8 cellular contexts compared by ENCODE assay signal in the genomic region with DNA sequence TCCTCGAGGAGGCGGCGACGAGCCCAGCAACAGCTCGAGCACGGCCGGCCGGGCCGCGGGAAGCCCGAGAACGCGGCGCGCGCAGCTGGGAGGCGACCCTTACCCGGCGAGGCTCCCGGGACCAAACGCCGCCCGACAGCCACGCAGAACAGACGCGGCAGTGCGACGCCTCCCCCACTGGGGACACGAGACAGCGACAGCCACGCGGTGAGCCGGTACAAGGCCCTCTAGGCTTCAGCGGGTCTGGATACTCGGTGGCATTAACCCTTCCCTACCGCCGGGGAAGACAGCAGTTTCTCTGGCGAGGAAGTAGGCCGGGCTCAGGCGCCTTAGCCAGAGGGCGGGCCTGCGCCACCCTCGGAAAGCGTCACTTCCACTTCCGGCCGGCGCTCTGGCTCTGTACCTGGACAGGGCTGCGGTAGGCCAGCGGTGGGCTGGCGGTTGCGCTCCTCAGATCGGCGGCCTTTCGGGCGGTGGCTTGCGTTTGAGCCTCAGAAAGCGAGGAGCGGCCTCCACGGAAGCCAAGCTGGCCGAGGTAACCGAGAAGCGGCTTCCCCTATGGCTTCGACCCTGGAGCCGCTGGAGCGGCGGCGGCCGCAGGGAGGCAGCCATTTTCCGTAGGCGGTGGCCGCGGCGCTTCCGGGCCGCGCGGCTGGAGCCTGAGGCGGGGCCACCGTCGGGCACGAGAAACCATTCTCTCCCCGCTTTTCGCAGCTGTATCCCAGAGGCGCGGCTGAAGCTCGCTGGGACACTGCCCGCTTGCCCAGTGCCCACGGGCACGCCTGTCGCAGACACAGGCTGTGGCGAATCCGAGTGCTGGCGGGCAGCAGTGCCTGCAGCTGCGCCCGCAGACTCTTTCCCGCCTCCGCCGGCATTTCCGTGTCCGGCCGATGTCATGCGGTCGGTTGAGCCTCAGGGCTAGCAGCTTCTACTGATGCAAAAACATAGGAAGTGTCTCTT. TPM values are rescaled to one million over a fixed set of nuclear protein-coding genes. Genes with fewer than 3 reads are reported as not detected.
DNase-seq lines count a peak whose midpoint lies in the region; ATAC-seq and TF ChIP-seq lines count a peak whose summit lies in the region.

Gene TIGD7, minus strand, starts transcription at position 322 of the 960 bp plus-strand sequence. CDS start 4,816 bp downstream, outside the sequence.
Gene ZNF75A, plus strand, starts transcription at position 389 of the 960 bp plus-strand sequence. CDS start 2,932 bp downstream, outside the sequence.

- intact Hi-C loops in stomach (cut with DNase I; ENCODE audit: low total_unique reads): no loop called here

- peaks cover 3% of the 10 kb centered on the region for H3K27me3 Mint-ChIP-seq in neural progenitor cell (ENCODE audit: insufficient read depth, low read depth)

- no peak within 1 kb of the TSS for H3K9ac ChIP-seq in neural progenitor cell

- WGBS in stomach, 5 donors: 1 to 11% (median 4%) methylated on average over 44 to 103 of the region's 103 CpGs

- DNase-seq in DMS79 treated with DMSO at 0.1 percent for 48 hours (lab: John Stamatoyannopoulos, UW): peak; percentile 84
- peak; percentile 20 for DNase-seq in SHP77 treated with DMSO at 0.1 percent for 48 hours (lab: John Stamatoyannopoulos, UW)
- peak; percentile 74 for DNase-seq in activated gamma-delta T cell treated with Interleukin-2 at 50 U/mL for 16 hours
- peak; percentile 93 to 97 for DNase-seq in foreskin fibroblast
- peak; percentile 93 for DNase-seq in neural progenitor cell (ENCODE audit: low spot score)
- DNase-seq in stomach: peak; percentile 83

- TF ChIP-seq POLR2A in stomach (IDR thresholded peaks at IDR 0.05): peak in 2 of 4 donors; percentile 16 to 23

- H3K36me3 Mint-ChIP-seq in neural progenitor cell: peaks cover 62% of the 10 kb centered on the region

- peaks cover 4% of the 10 kb centered on the region for H3K4me1 ChIP-seq in neural progenitor cell
- peaks cover 9 to 25% (median 22%) of the 10 kb centered on the region in 4 donors for H3K4me1 ChIP-seq in stomach

- no peak for TF ChIP-seq EP300 in stomach (IDR thresholded peaks at IDR 0.05)

- ATAC-seq in GM21737 (IDR thresholded peaks at IDR 0.05; ENCODE audit: unreplicated experiment): peak; percentile 95

- H3K9me3 ChIP-seq in KOPT-K1 (ENCODE audit: insufficient read depth, low read length, poor library complexity, severe bottlenecking) (peaks cover 71% of the 10 kb centered on the region), neural progenitor cell (ENCODE audit: low read depth) (peaks cover 32% of the 10 kb centered on the region), stomach (peaks cover 18 to 93% (median 77%) of the 10 kb centered on the region in 4 donors)

- no peaks in the 10 kb centered on the region for H4K20me1 ChIP-seq in neural progenitor cell (ENCODE audit: low read depth)

- TF ChIP-seq CTCF in foreskin fibroblast (IDR thresholded peaks at IDR 0.05; ENCODE audit: low read depth, low read length): no peak
- peak; percentile 4 for TF ChIP-seq CTCF in neural progenitor cell (IDR thresholded peaks at IDR 0.05)
- TF ChIP-seq CTCF in stomach (IDR thresholded peaks at IDR 0.05): peak in 2 of 7 experiments; percentile 20 to 28

- peak within 1 kb of the TSS; percentile 87 for H3K4me3 Mint-ChIP-seq in neural progenitor cell

- H3K27me3 ChIP-seq in neural progenitor cell (peaks cover 5% of the 10 kb centered on the region), stomach (no peaks in the 10 kb centered on the region)

- H3K27ac ChIP-seq in KOPT-K1 (ENCODE audit: low read depth, low read length, poor library complexity, severe bottlenecking) (peak within 1 kb of the TSS; percentile 77), neural progenitor cell (peak within 1 kb of the TSS; percentile 21), stomach (peak within 1 kb of the TSS; percentile 84 to 93 (median 92))

- H3K4me1 Mint-ChIP-seq in neural progenitor cell: peaks cover 7% of the 10 kb centered on the region

- peak within 1 kb of the TSS; percentile 73 for H3K4me2 ChIP-seq in neural progenitor cell

- H3K79me2 ChIP-seq in neural progenitor cell (ENCODE audit: low read depth): peaks cover 22% of the 10 kb centered on the region

- H2AFZ ChIP-seq in neural progenitor cell (replicated peaks): peak within 1 kb of the TSS; percentile 92

- H3F3A ChIP-seq in neural progenitor cell (ENCODE audit: low read depth): peaks cover 13% of the 10 kb centered on the region

- H3K9me3 Mint-ChIP-seq in neural progenitor cell: peaks cover 73% of the 10 kb centered on the region

- H3K27ac Mint-ChIP-seq in neural progenitor cell: peak within 1 kb of the TSS; percentile 76

- H3K4me3 ChIP-seq in foreskin fibroblast (ENCODE audit: low read depth in 1 of 2, low read length in 2 of 2): peak within 1 kb of the TSS; percentile 55 to 61
- H3K4me3 ChIP-seq in neural progenitor cell: peak within 1 kb of the TSS; percentile 69
- peak within 1 kb of the TSS; percentile 56 to 80 (median 74) for H3K4me3 ChIP-seq in stomach

- H3K36me3 ChIP-seq in KOPT-K1 (ENCODE audit: insufficient read depth, low read length) (peaks cover 32% of the 10 kb centered on the region), neural progenitor cell (peaks cover 35% of the 10 kb centered on the region), stomach (peaks cover 32 to 68% (median 51%) of the 10 kb centered on the region in 4 donors)

RNA-seq across cellular contexts. Expression of gene TIGD7, which starts in this region (rescaled TPM):
- total RNA-seq in neural progenitor cell (ENCODE audit: low replicate concordance) (6.6 and 10.6 TPM in 2 replicates), stomach (1 to 10 TPM in 3 of 5 donors, not detected in 2; 1.6 to 8.3 (median 1.8) TPM)
- 1 to 10 TPM; 2.1 to 3.7 (median 2.8) TPM for polyA plus RNA-seq in stomach

RNA-seq across cellular contexts. Expression of gene ZNF75A, which starts in this region (rescaled TPM):
- total RNA-seq in neural progenitor cell (ENCODE audit: low replicate concordance) (30.4 and 36.3 TPM in 2 replicates), stomach (10 to 100 TPM; 16.1 to 52.5 (median 25.0) TPM)
- polyA plus RNA-seq in stomach: 10 to 100 TPM in 2 of 3 donors, 1 to 10 TPM in 1; 8.0 to 15.6 (median 10.5) TPM

Comparison
In these comparisons a context has a peak if more than half of its experiments do, and no peak if none do; other contexts are left out.
1. Peak in every context shown above with its lines: DNase-seq, ATAC-seq, H3K4me3 ChIP-seq and H3K27ac ChIP-seq.
2. DNase-seq: peak in every context shown above with its lines; median percentile 95 in foreskin fibroblast; 93 in neural progenitor cell; 84 in DMS79 treated with DMSO at 0.1 percent for 48 hours; 83 in stomach; 74 in activated gamma-delta T cell treated with Interleukin-2 at 50 U/mL for 16 hours; 20 in SHP77 treated with DMSO at 0.1 percent for 48 hours.
3. H3K27ac ChIP-seq: peak in every context shown above with its lines; median percentile 92 in stomach; 77 in KOPT-K1; 21 in neural progenitor cell.